In the genomic region with DNA sequence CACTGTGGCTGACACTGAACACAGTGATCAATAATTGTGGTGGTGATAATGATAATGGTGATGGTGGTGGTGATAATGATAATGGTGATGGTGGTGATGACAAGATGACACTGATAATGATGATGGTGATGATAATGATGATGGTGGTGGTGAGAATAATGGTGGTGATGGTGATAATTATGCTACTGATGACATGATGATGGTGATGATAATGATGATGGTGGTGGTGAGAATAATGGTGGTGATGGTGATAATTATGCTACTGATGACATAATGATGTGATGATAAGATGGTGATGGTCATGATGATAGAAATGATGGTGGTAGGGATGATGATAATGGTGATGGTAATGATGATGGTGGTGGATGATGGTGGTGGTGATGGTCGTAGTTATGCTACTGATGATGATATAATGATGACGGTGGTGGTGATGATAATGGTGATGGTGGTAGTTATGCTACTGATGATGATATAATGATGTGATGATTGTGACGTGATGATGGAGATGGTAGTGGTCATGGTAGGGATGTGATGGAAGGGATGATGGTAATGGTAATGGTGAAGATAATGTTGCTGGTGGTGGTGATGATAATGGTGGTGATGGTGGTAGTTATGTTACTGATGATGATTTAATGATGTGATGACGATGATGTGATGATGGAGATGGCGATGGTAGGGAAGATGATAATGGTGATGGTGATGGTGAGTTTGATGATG, we compare ENCODE assay signal across 1 cellular context.
TF ChIP-seq lines count a peak whose summit lies in the region.

No MANE protein-coding gene starts in this region.

TF ChIP-seq in HepG2, 621 proteins besides CTCF, POLR2A, EP300 and RAD21 (continued from another document):
- TF ChIP-seq ZNF317 (CRISPR knock-in tag; IDR thresholded peaks at IDR 0.05) (no peak), ZNF282 (IDR thresholded peaks at IDR 0.05; ENCODE audit: partially characterized antibody) (peak; percentile 69), NBN (conservative IDR thresholded peaks at IDR 0.05) (peak; percentile 88), PHB2 (IDR thresholded peaks at IDR 0.05; ENCODE audit: partially characterized antibody) (peak; percentile 50), CHCHD3 (CRISPR knock-in tag; IDR thresholded peaks at IDR 0.05) (no peak), KLF11 (CRISPR knock-in tag; IDR thresholded peaks at IDR 0.05) (no peak), ATF7 (IDR thresholded peaks at IDR 0.05) (peak; percentile 97), ATF7 (CRISPR knock-in tag; IDR thresholded peaks at IDR 0.05) (no peak), GPN1 (CRISPR knock-in tag; IDR thresholded peaks at IDR 0.05; ENCODE audit: borderline replicate concordance) (no peak), MNT (IDR thresholded peaks at IDR 0.05) (peak; percentile 34), ZNF20 (CRISPR knock-in tag; IDR thresholded peaks at IDR 0.05) (no peak), FOXP1 (IDR thresholded peaks at IDR 0.05) (peak; percentile 46; the same call in 1 of the 2 replicates), FOXP1 (CRISPR knock-in tag; IDR thresholded peaks at IDR 0.05) (no peak), KDM2A (CRISPR knock-in tag; IDR thresholded peaks at IDR 0.05; ENCODE audit: borderline replicate concordance, low read depth) (no peak), LCORL (IDR thresholded peaks at IDR 0.05) (peak; percentile 13; the same call in 1 of the 2 replicates), LCORL (CRISPR knock-in tag; IDR thresholded peaks at IDR 0.05) (no peak), RAD51 (IDR thresholded peaks at IDR 0.05; ENCODE audit: borderline replicate concordance) (peak; percentile 56), CC2D1A (CRISPR knock-in tag; IDR thresholded peaks at IDR 0.05) (no peak), NFRKB (IDR thresholded peaks at IDR 0.05) (peak; percentile 46; the same call in 1 of the 2 replicates), ARNT (IDR thresholded peaks at IDR 0.05) (peak; percentile 70; the same call in 1 of the 2 replicates), FOSL2 (CRISPR knock-in tag; IDR thresholded peaks at IDR 0.05) (no peak), PLRG1 (conservative IDR thresholded peaks at IDR 0.05) (peak; percentile 86; the same call in 1 of the 2 replicates), ZFP1 (CRISPR knock-in tag; IDR thresholded peaks at IDR 0.05) (no peak)
- TF ChIP-seq, protein P1, sequence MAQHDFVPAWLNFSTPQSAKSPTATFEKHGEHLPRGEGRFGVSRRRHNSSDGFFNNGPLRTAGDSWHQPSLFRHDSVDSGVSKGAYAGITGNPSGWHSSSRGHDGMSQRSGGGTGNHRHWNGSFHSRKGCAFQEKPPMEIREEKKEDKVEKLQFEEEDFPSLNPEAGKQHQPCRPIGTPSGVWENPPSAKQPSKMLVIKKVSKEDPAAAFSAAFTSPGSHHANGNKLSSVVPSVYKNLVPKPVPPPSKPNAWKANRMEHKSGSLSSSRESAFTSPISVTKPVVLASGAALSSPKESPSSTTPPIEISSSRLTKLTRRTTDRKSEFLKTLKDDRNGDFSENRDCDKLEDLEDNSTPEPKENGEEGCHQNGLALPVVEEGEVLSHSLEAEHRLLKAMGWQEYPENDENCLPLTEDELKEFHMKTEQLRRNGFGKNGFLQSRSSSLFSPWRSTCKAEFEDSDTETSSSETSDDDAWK (CRISPR knock-in tag; IDR thresholded peaks at IDR 0.05), result no peak
- TF ChIP-seq, protein P2, sequence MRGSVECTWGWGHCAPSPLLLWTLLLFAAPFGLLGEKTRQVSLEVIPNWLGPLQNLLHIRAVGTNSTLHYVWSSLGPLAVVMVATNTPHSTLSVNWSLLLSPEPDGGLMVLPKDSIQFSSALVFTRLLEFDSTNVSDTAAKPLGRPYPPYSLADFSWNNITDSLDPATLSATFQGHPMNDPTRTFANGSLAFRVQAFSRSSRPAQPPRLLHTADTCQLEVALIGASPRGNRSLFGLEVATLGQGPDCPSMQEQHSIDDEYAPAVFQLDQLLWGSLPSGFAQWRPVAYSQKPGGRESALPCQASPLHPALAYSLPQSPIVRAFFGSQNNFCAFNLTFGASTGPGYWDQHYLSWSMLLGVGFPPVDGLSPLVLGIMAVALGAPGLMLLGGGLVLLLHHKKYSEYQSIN (CRISPR knock-in tag; IDR thresholded peaks at IDR 0.05; ENCODE audit: borderline replicate concordance), result no peak
- TF ChIP-seq, protein P3, sequence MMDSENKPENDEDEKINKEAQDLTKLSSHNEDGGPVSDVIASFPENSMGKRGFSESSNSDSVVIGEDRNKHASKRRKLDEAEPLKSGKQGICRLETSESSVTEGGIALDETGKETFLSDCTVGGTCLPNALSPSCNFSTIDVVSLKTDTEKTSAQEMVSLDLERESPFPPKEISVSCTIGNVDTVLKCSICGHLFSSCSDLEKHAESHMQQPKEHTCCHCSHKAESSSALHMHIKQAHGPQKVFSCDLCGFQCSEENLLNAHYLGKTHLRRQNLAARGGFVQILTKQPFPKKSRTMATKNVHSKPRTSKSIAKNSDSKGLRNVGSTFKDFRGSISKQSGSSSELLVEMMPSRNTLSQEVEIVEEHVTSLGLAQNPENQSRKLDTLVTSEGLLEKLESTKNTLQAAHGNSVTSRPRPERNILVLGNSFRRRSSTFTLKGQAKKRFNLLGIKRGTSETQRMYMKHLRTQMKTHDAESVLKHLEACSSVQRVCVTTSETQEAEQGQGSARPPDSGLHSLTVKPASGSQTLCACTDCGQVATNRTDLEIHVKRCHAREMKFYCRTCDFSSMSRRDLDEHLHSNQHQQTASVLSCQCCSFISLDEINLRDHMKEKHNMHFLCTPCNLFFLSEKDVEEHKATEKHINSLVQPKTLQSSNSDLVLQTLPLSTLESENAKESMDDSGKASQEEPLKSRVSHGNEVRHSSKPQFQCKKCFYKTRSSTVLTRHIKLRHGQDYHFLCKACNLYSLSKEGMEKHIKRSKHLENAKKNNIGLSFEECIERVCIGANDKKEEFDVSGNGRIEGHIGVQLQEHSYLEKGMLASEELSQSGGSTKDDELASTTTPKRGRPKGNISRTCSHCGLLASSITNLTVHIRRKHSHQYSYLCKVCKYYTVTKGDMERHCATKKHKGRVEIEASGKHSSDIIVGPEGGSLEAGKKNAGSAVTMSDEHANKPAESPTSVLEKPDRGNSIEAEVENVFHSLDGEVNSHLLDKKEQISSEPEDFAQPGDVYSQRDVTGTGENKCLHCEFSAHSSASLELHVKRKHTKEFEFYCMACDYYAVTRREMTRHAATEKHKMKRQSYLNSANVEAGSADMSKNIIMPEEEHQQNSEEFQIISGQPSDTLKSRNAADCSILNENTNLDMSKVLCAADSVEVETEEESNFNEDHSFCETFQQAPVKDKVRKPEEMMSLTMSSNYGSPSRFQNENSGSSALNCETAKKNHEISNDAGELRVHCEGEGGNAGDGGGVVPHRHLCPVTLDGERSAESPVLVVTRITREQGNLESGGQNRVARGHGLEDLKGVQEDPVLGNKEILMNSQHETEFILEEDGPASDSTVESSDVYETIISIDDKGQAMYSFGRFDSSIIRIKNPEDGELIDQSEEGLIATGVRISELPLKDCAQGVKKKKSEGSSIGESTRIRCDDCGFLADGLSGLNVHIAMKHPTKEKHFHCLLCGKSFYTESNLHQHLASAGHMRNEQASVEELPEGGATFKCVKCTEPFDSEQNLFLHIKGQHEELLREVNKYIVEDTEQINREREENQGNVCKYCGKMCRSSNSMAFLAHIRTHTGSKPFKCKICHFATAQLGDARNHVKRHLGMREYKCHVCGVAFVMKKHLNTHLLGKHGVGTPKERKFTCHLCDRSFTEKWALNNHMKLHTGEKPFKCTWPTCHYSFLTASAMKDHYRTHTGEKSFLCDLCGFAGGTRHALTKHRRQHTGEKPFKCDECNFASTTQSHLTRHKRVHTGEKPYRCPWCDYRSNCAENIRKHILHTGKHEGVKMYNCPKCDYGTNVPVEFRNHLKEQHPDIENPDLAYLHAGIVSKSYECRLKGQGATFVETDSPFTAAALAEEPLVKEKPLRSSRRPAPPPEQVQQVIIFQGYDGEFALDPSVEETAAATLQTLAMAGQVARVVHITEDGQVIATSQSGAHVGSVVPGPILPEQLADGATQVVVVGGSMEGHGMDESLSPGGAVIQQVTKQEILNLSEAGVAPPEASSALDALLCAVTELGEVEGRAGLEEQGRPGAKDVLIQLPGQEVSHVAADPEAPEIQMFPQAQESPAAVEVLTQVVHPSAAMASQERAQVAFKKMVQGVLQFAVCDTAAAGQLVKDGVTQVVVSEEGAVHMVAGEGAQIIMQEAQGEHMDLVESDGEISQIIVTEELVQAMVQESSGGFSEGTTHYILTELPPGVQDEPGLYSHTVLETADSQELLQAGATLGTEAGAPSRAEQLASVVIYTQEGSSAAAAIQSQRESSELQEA (CRISPR knock-in tag; IDR thresholded peaks at IDR 0.05; ENCODE audit: not compliant biosample characterization), result no peak
